Comparison of ENCODE assay signal across 8 cellular contexts in genomic region chr3:171459942-171460225, GRCh38. TPM values are rescaled to one million over a fixed set of nuclear protein-coding genes. Genes with fewer than 3 reads are reported as not detected.
DNase-seq lines count a peak whose midpoint lies in the region; ATAC-seq and TF ChIP-seq lines count a peak whose summit lies in the region.

No MANE protein-coding gene starts in this region.

- no peak for TF ChIP-seq POLR2A in testis (IDR thresholded peaks at IDR 0.05)

- no peak overlapping the region for H3K27ac ChIP-seq in BLaER1
- peak overlapping the region; percentile 72 for H3K27ac ChIP-seq in angular gyrus (ENCODE audit: low read depth, low read length)
- H3K27ac ChIP-seq in testis: peak overlapping the region; percentile 42 to 75

- H3K4me3 ChIP-seq in BLaER1 (peak overlapping the region; percentile 77), kidney epithelial cell (ENCODE audit: low read depth, low read length) (peak overlapping the region; percentile 77), testis (peak overlapping the region; percentile 59 to 76)

- H3K27me3 ChIP-seq in BLaER1: peaks cover 27% of the 10 kb centered on the region
- no peaks in the 10 kb centered on the region for H3K27me3 ChIP-seq in kidney epithelial cell (ENCODE audit: control insufficient read depth, insufficient read depth, low read length)
- no peaks in the 10 kb centered on the region for H3K27me3 ChIP-seq in testis

- H3K4me2 ChIP-seq in BLaER1: peak overlapping the region; percentile 98

- H3K9me3 ChIP-seq in BLaER1 (no peaks in the 10 kb centered on the region), testis (no peaks in the 10 kb centered on the region)

- 0% methylated on average over 20 of the region's 20 CpGs; no CpG with 5 or more reads in 1 of the 2 donors for WGBS in testis, 2 donors

- intact Hi-C loops in testis (cut with DNase I; ENCODE audit: low total_unique reads): no loop called here

- peak overlapping the region; percentile 70; the same call in 1 of the 2 replicates for H3K9ac ChIP-seq in BLaER1

- DNase-seq in kidney epithelial cell (ENCODE audit: low read depth) (no peak), testis (no peak), NCI-H510A (lab: John Stamatoyannopoulos, UW) (no peak), NCI-H146 (lab: John Stamatoyannopoulos, UW) (no peak), NK-92 (lab: John Stamatoyannopoulos, UW; ENCODE audit: unreplicated experiment) (no peak)

- TF ChIP-seq CTCF in kidney epithelial cell (IDR thresholded peaks at IDR 0.05; ENCODE audit: insufficient read depth, low read length, poor library complexity, severe bottlenecking) (no peak), testis (IDR thresholded peaks at IDR 0.05) (no peak)

- no peaks in the 10 kb centered on the region for H3K36me3 ChIP-seq in BLaER1
- H3K36me3 ChIP-seq in kidney epithelial cell (ENCODE audit: control insufficient read depth, insufficient read depth, low read length): no peaks in the 10 kb centered on the region
- no peaks in the 10 kb centered on the region for H3K36me3 ChIP-seq in testis (ENCODE audit: low read depth, missing control alignments)

- peaks cover 32% of the 10 kb centered on the region for H3K4me1 ChIP-seq in BLaER1
- H3K4me1 ChIP-seq in testis: peaks cover 5% of the 10 kb centered on the region

- ATAC-seq in HG03135 (IDR thresholded peaks at IDR 0.05; ENCODE audit: unreplicated experiment): peak; percentile 0

- H4K20me1 ChIP-seq in BLaER1: no peaks in the 10 kb centered on the region; the same call in 1 of the 2 replicates

RNA-seq across cellular contexts. Expression of gene TNIK, which starts 0.3 kb away (rescaled TPM):
- total RNA-seq in kidney epithelial cell (6.6 and 17.0 TPM in 2 replicates), testis (10 to 100 TPM; 83.5 to 99.6 TPM)
- 39.3 TPM for polyA plus RNA-seq in testis (ENCODE audit: insufficient read depth, low read depth, low replicate concordance)
